In genomic region chr11:134098566-134099184, GRCh38 we compare ENCODE assay signal across 9 cellular contexts. TPM values are rescaled to one million over a fixed set of nuclear protein-coding genes. Genes with fewer than 3 reads are reported as not detected.
DNase-seq lines count a peak whose midpoint lies in the region; TF ChIP-seq lines count a peak whose summit lies in the region.
"Had no signal": no experiment of that assay in that cellular context is flagged by ENCODE, and none has a peak within 500 bp of the region (broad histone marks: within the 10 kb centered on the region; RNA-seq: fewer than 3 reads in every experiment).

No MANE protein-coding gene starts in this region.

- no peak for TF ChIP-seq EP300 in stomach (IDR thresholded peaks at IDR 0.05)

- H3K4me3 ChIP-seq in Peyer's patch, result no peak overlapping the region
- no peak overlapping the region for H3K4me3 ChIP-seq in stomach

- DNase-seq in COLO668 (lab: John Stamatoyannopoulos, UW; ENCODE audit: unreplicated experiment) (peak; percentile 5), GM13977 (ENCODE audit: low spot score) (peak; percentile 23), Peyer's patch (no peak), iPS DF 19.7 (ENCODE audit: low read depth, low spot score) (peak; percentile 40), stomach (no peak), Ammon's horn (ENCODE audit: low spot score) (no peak), middle frontal gyrus (ENCODE audit: extremely low spot score, low spot score) (no peak)
- DNase-seq in T-helper 2 cell treated with Interferon-gamma antibody and Interleukin-4, amounts not matched to agents 5 μg/mL and 100 μg/mL, for 36 hours (ENCODE audit: low spot score), result no peak
- DNase-seq: activated gamma-delta T cell treated with Interleukin-2 at 50 U/mL for 16 hours had no signal

- no peaks in the 10 kb centered on the region for H3K9me3 Mint-ChIP-seq in T-helper 2 cell treated with Interferon-gamma antibody and Interleukin-4, amounts not matched to agents 5 μg/mL and 100 μg/mL, for 36 hours

- TF ChIP-seq CTCF in GM13977 (IDR thresholded peaks at IDR 0.05; ENCODE audit: extremely low read depth, insufficient read depth, missing control alignments) (peak; percentile 53), Peyer's patch (IDR thresholded peaks at IDR 0.05) (peak in 4 of 6 experiments; percentile 18 to 26 (median 22)), stomach (IDR thresholded peaks at IDR 0.05) (peak in 3 of 7 experiments; percentile 8 to 22 (median 8))

- no peaks in the 10 kb centered on the region for H3K4me1 Mint-ChIP-seq in T-helper 2 cell treated with Interferon-gamma antibody and Interleukin-4, amounts not matched to agents 5 μg/mL and 100 μg/mL, for 36 hours (ENCODE audit: low read depth)

- WGBS in stomach, 5 donors, result 72 to 90% (median 78%) methylated on average over 3 of the region's 3 CpGs

- in situ Hi-C loops in GM13977 (cut with MboI; ENCODE audit: low pct_unique_long_range_greater_than_20kb, low sequenced_read_pairs, unreplicated experiment), result no loop called here

- no peaks in the 10 kb centered on the region for H3K4me1 ChIP-seq in Peyer's patch
- H3K4me1 ChIP-seq in stomach, result peaks cover 0 to 16% (median 4%) of the 10 kb centered on the region in 4 donors

- intact Hi-C loops in stomach (cut with DNase I; ENCODE audit: low total_unique reads), result no loop called here

- H3K27me3 Mint-ChIP-seq in T-helper 2 cell treated with Interferon-gamma antibody and Interleukin-4, amounts not matched to agents 5 μg/mL and 100 μg/mL, for 36 hours (ENCODE audit: low read depth), result peaks cover 3% of the 10 kb centered on the region

- H3K9me3 ChIP-seq in Peyer's patch (no peaks in the 10 kb centered on the region), stomach (no peaks in the 10 kb centered on the region)

- TF ChIP-seq POLR2A in Peyer's patch (IDR thresholded peaks at IDR 0.05), result no peak
- TF ChIP-seq POLR2A in stomach (IDR thresholded peaks at IDR 0.05), result no peak

- H3K4me3 Mint-ChIP-seq in T-helper 2 cell treated with Interferon-gamma antibody and Interleukin-4, amounts not matched to agents 5 μg/mL and 100 μg/mL, for 36 hours, result no peak overlapping the region

- H3K36me3 ChIP-seq in Peyer's patch (no peaks in the 10 kb centered on the region), stomach (no peaks in the 10 kb centered on the region)

- H3K27ac ChIP-seq in Peyer's patch, result no peak overlapping the region
- H3K27ac ChIP-seq in stomach, result no peak overlapping the region

- no peak overlapping the region for H3K27ac Mint-ChIP-seq in T-helper 2 cell treated with Interferon-gamma antibody and Interleukin-4, amounts not matched to agents 5 μg/mL and 100 μg/mL, for 36 hours

- H3K27me3 ChIP-seq in Peyer's patch (no peaks in the 10 kb centered on the region), stomach (no peaks in the 10 kb centered on the region)

- H3K36me3 Mint-ChIP-seq in T-helper 2 cell treated with Interferon-gamma antibody and Interleukin-4, amounts not matched to agents 5 μg/mL and 100 μg/mL, for 36 hours (ENCODE audit: low read depth), result no peaks in the 10 kb centered on the region

RNA-seq across cellular contexts. Expression of gene JAM3, which starts 29.8 kb away (rescaled TPM):
- total RNA-seq in Peyer's patch, result 10 to 100 TPM in 1 of 4 donors, 1 to 10 TPM in 3; 4.6 to 14.0 (median 8.5) TPM
- total RNA-seq in stomach, result 10 to 100 TPM; 18.5 to 83.4 (median 44.2) TPM
- polyA plus RNA-seq in stomach, result 10 to 100 TPM in 1 of 3 donors, 1 to 10 TPM in 2; 4.0 to 10.8 (median 5.7) TPM

Comparison
In these comparisons a context has a peak if more than half of its experiments do, and no peak if none do; other contexts are left out.
1. DNase-seq: peak in COLO668 (single experiment), GM13977 (single experiment) and iPS DF 19.7 (single experiment); none in Peyer's patch (0 of 3), stomach (single experiment), T-helper 2 cell treated with Interferon-gamma antibody and Interleukin-4, amounts not matched to agents 5 μg/mL and 100 μg/mL, for 36 hours (single experiment), Ammon's horn (single experiment) and middle frontal gyrus (single experiment).